9 cellular contexts compared by ENCODE assay signal in genomic region chr11:62443390-62444201, GRCh38. TPM values are rescaled to one million over a fixed set of nuclear protein-coding genes. Genes with fewer than 3 reads are reported as not detected.
DNase-seq lines count a peak whose midpoint lies in the region; ATAC-seq lines count a peak whose summit lies in the region.
"Had no signal": no experiment of that assay in that cellular context is flagged by ENCODE, and none has a peak within 500 bp of the region (broad histone marks: within the 10 kb centered on the region; RNA-seq: fewer than 3 reads in every experiment).

No MANE protein-coding gene starts in this region.

- POLR2A ChIA-PET in activated naive CD8-positive, alpha-beta T cell treated with anti-CD3 and anti-CD28 coated beads, Interleukin-2, amount 10 ng/mL, durations not matched to agents 7 days and 5 days (lab: Charles Lee), result interaction anchor here (0.9 kb wide), 1 partner anchor 19 kb away, joined by 5 read pairs; no protein-coding TSS in a partner anchor

- no peak overlapping the region for H3K27ac ChIP-seq in iPS-20b (ENCODE audit: low read length)
- H3K27ac ChIP-seq in stomach smooth muscle (ENCODE audit: low read length), result peak overlapping the region; percentile 99

- no peaks in the 10 kb centered on the region for H3K9me3 Mint-ChIP-seq in activated naive CD8-positive, alpha-beta T cell treated with anti-CD3 and anti-CD28 coated beads, Interleukin-2, amount 10 ng/mL, durations not matched to agents 7 days and 5 days

- no peaks in the 10 kb centered on the region for H3K9me3 ChIP-seq in MG63
- H3K9me3 ChIP-seq in iPS-20b (ENCODE audit: insufficient read depth, low read depth, low read length), result no peaks in the 10 kb centered on the region
- no peaks in the 10 kb centered on the region for H3K9me3 ChIP-seq in stomach smooth muscle (ENCODE audit: control insufficient read depth in 2 of 2, low read length in 2 of 2)

- H3K4me1 Mint-ChIP-seq in activated naive CD8-positive, alpha-beta T cell treated with anti-CD3 and anti-CD28 coated beads, Interleukin-2, amount 10 ng/mL, durations not matched to agents 7 days and 5 days, result peaks cover 4% of the 10 kb centered on the region

- no peak overlapping the region for H3K27ac Mint-ChIP-seq in activated naive CD8-positive, alpha-beta T cell treated with anti-CD3 and anti-CD28 coated beads, Interleukin-2, amount 10 ng/mL, durations not matched to agents 7 days and 5 days

- H3K36me3 Mint-ChIP-seq in activated naive CD8-positive, alpha-beta T cell treated with anti-CD3 and anti-CD28 coated beads, Interleukin-2, amount 10 ng/mL, durations not matched to agents 7 days and 5 days, result no peaks in the 10 kb centered on the region

- H3K36me3 ChIP-seq in MG63 (no peaks in the 10 kb centered on the region), iPS-20b (ENCODE audit: insufficient read depth, low read depth, low read length) (no peaks in the 10 kb centered on the region), stomach smooth muscle (ENCODE audit: control insufficient read depth in 2 of 2, insufficient read depth in 2 of 2, low read length in 2 of 2) (no peaks in the 10 kb centered on the region)

- peaks cover 30% of the 10 kb centered on the region for H3K27me3 Mint-ChIP-seq in activated naive CD8-positive, alpha-beta T cell treated with anti-CD3 and anti-CD28 coated beads, Interleukin-2, amount 10 ng/mL, durations not matched to agents 7 days and 5 days

- H3K27me3 ChIP-seq in MG63, result no peaks in the 10 kb centered on the region
- H3K27me3 ChIP-seq in iPS-20b (ENCODE audit: insufficient read depth, low read length), result 0 out of 2 replicates have a peak, but pooled peaks cover 5% of the 10 kb centered on the region
- no peaks in the 10 kb centered on the region for H3K27me3 ChIP-seq in stomach smooth muscle (ENCODE audit: control insufficient read depth in 1 of 2, insufficient read depth in 2 of 2, low read length in 2 of 2)

- peak overlapping the region; percentile 29 for H3K4me3 ChIP-seq in MG63
- H3K4me3 ChIP-seq in iPS-20b (ENCODE audit: low read length), result peak overlapping the region; percentile 34; the same call in 1 of the 2 replicates
- peak overlapping the region; percentile 74 to 75 for H3K4me3 ChIP-seq in stomach smooth muscle (ENCODE audit: low read length in 2 of 2)

- peak overlapping the region; percentile 27; the same call in 1 of the 2 replicates for H3K9ac ChIP-seq in iPS-20b (ENCODE audit: low read depth, low read length)
- H3K9ac ChIP-seq in stomach smooth muscle (ENCODE audit: low read length in 2 of 2), result peak overlapping the region; percentile 91 to 95

- H3K4me1 ChIP-seq in iPS-20b (ENCODE audit: insufficient read depth, low read length) (peaks cover 14% of the 10 kb centered on the region; the same call in 1 of the 2 replicates), stomach smooth muscle (ENCODE audit: control insufficient read depth, insufficient read depth, low read length) (peaks cover 49% of the 10 kb centered on the region)

- H3K4me3 Mint-ChIP-seq in activated naive CD8-positive, alpha-beta T cell treated with anti-CD3 and anti-CD28 coated beads, Interleukin-2, amount 10 ng/mL, durations not matched to agents 7 days and 5 days, result peak overlapping the region; percentile 75

- peak; percentile 67 for DNase-seq in MG63
- DNase-seq in activated naive CD8-positive, alpha-beta T cell treated with anti-CD3 and anti-CD28 coated beads, Interleukin-2, amount 10 ng/mL, durations not matched to agents 7 days and 5 days, result no peak
- no peak for DNase-seq in NCI-H2171 treated with DMSO at 0.1 percent for 48 hours (lab: John Stamatoyannopoulos, UW)
- DNase-seq in occipital lobe (lab: John Stamatoyannopoulos, UW), result no peak
- no peak for DNase-seq in DMS153 (lab: John Stamatoyannopoulos, UW)
- DNase-seq: NCI-H187 had no signal

- no peak for ATAC-seq in activated naive CD8-positive, alpha-beta T cell treated with anti-CD3 and anti-CD28 coated beads, Interleukin-2, amount 10 ng/mL, durations not matched to agents 7 days and 5 days (ENCODE audit: low read depth)
- no peak for ATAC-seq in GM21423 (IDR thresholded peaks at IDR 0.05; ENCODE audit: unreplicated experiment)

RNA-seq across cellular contexts. Expression of gene SCGB1A1, which starts 24.8 kb away (rescaled TPM):
- total RNA-seq in MG63 (2014; rRNA removed; shearing (Covaris generic); ENCODE audit: low replicate concordance), result not detected in 2 replicates
- total RNA-seq in activated naive CD8-positive, alpha-beta T cell treated with anti-CD3 and anti-CD28 coated beads, Interleukin-2, amount 10 ng/mL, durations not matched to agents 7 days and 5 days, result not detected
- total RNA-seq in occipital lobe, result not detected
